In genomic region chr17:74566132-74566753, GRCh38 we compare ENCODE assay signal across 9 cellular contexts.
DNase-seq lines count a peak whose midpoint lies in the region; ATAC-seq and TF ChIP-seq lines count a peak whose summit lies in the region.
"Had no signal": no experiment of that assay in that cellular context is flagged by ENCODE, and none has a peak within 500 bp of the region (broad histone marks: within the 10 kb centered on the region; RNA-seq: fewer than 3 reads in every experiment).

No MANE protein-coding gene starts in this region.

- H3K36me3 Mint-ChIP-seq in dendritic cell treated with granulocyte-macrophage colony-stimulating factor and Interleukin-4, amounts not matched to agents 40 ng/mL and 50 ng/mL, for 4 days (ENCODE audit: low read depth): peaks cover 24% of the 10 kb centered on the region
- no peaks in the 10 kb centered on the region for H3K36me3 Mint-ChIP-seq in nephron (ENCODE audit: low read depth)

- no peak for ATAC-seq in GM21515 (IDR thresholded peaks at IDR 0.05; ENCODE audit: unreplicated experiment)
- no peak for ATAC-seq in GM21737 (IDR thresholded peaks at IDR 0.05; ENCODE audit: unreplicated experiment)

- no peak overlapping the region for H3K27ac ChIP-seq in C4-2B
- H3K27ac ChIP-seq: thoracic aorta had no signal

- peaks cover 86% of the 10 kb centered on the region for H3K4me1 Mint-ChIP-seq in dendritic cell treated with granulocyte-macrophage colony-stimulating factor and Interleukin-4, amounts not matched to agents 40 ng/mL and 50 ng/mL, for 4 days (ENCODE audit: low read depth)
- H3K4me1 Mint-ChIP-seq in nephron: peaks cover 4% of the 10 kb centered on the region

- H3K9me3 Mint-ChIP-seq in dendritic cell treated with granulocyte-macrophage colony-stimulating factor and Interleukin-4, amounts not matched to agents 40 ng/mL and 50 ng/mL, for 4 days: no peaks in the 10 kb centered on the region
- H3K9me3 Mint-ChIP-seq in nephron: no peaks in the 10 kb centered on the region

- DNase-seq in GM20000 (ENCODE audit: low spot score) (peak; percentile 41), RPMI8226 (peak; percentile 62), middle frontal gyrus (ENCODE audit: extremely low spot score, low spot score) (no peak)

- peak; percentile 83 for TF ChIP-seq CTCF in C4-2B (conservative IDR thresholded peaks at IDR 0.05)
- peak; percentile 70 for TF ChIP-seq CTCF in GM20000 (IDR thresholded peaks at IDR 0.05; ENCODE audit: extremely low read depth, missing control alignments)
- peak; percentile 39 to 54 (median 48) for TF ChIP-seq CTCF in nephron (IDR thresholded peaks at IDR 0.05; ENCODE audit: unreplicated experiment in 3 of 3)

- H3K27ac Mint-ChIP-seq in dendritic cell treated with granulocyte-macrophage colony-stimulating factor and Interleukin-4, amounts not matched to agents 40 ng/mL and 50 ng/mL, for 4 days: peak overlapping the region; percentile 16
- H3K27ac Mint-ChIP-seq in nephron: no peak overlapping the region

- intact Hi-C loops in dendritic cell treated with granulocyte-macrophage colony-stimulating factor and Interleukin-4, amounts not matched to agents 40 ng/mL and 50 ng/mL, for 4 days (cut with micrococcal nuclease): loop anchor here (1.0 kb wide), 2 partner anchors 33 to 80 kb away; no protein-coding TSS in a partner anchor

- H3K27me3 Mint-ChIP-seq in dendritic cell treated with granulocyte-macrophage colony-stimulating factor and Interleukin-4, amounts not matched to agents 40 ng/mL and 50 ng/mL, for 4 days: peaks cover 30% of the 10 kb centered on the region
- H3K27me3 Mint-ChIP-seq in nephron (ENCODE audit: low read depth): peaks cover 27% of the 10 kb centered on the region

- H3K4me3 Mint-ChIP-seq in dendritic cell treated with granulocyte-macrophage colony-stimulating factor and Interleukin-4, amounts not matched to agents 40 ng/mL and 50 ng/mL, for 4 days: peak overlapping the region; percentile 81
- no peak overlapping the region for H3K4me3 Mint-ChIP-seq in nephron
